ENCODE assay signal across 30 cellular contexts in genomic region chr16:75702247-75702646, GRCh38. TPM values are rescaled to one million over a fixed set of nuclear protein-coding genes. Genes with fewer than 3 reads are reported as not detected.
DNase-seq lines count a peak whose midpoint lies in the region; ATAC-seq, FAIRE-seq and TF ChIP-seq lines count a peak whose summit lies in the region.
"Had no signal": no experiment of that assay in that cellular context is flagged by ENCODE, and none has a peak within 500 bp of the region (broad histone marks: within the 10 kb centered on the region; RNA-seq: fewer than 3 reads in every experiment).

No MANE protein-coding gene starts in this region.

- no peaks in the 10 kb centered on the region for H3K27me3 ChIP-seq in bronchial epithelial cell (ENCODE audit: control insufficient read depth, insufficient read depth, low read length)
- no peaks in the 10 kb centered on the region for H3K27me3 ChIP-seq in mesendoderm (ENCODE audit: insufficient read depth, low read length, poor library complexity)
- H3K27me3 ChIP-seq: sigmoid colon had no signal

- DNase-seq in HUDEP-2 (lab: John Stamatoyannopoulos, UW; ENCODE audit: unreplicated experiment in 76 of 76) (peak in 55 of 76 experiments; percentile 6 to 85 (median 50)), SK-MEL-5 (ENCODE audit: low read depth, low spot score) (peak; percentile 4), bronchial epithelial cell (ENCODE audit: low read depth) (peak; percentile 24), mesendoderm (peak; percentile 24), NCI-H1436 (lab: John Stamatoyannopoulos, UW) (no peak), COLO829 (ENCODE audit: low spot score) (no peak)
- DNase-seq: activated CD4-positive, alpha-beta T cell treated with anti-CD3 and anti-CD28 coated beads, Interleukin-2, amount 10 ng/mL, durations not matched to agents 24 days and 14 days; activated gamma-delta T cell treated with Interleukin-2 at 50 U/mL for 16 hours; activated naive CD8-positive, alpha-beta T cell treated with anti-CD3 and anti-CD28 coated beads, Interleukin-2, amount 50 U/mL, for 24 hours; activated T-cell treated with anti-CD3 and anti-CD28 coated beads, Interleukin-2, amount 50 U/mL, for 24 hours; C1 segment of cervical spinal cord; cerebellar nuclear complex; DMS79; left colon; mesenchymal stem cell; NCI-H1105 treated with DMSO at 0.1 percent for 48 hours; NCI-H2029; NCI-H345; sigmoid colon; stimulated activated CD4-positive, alpha-beta T cell treated with anti-CD3 and anti-CD28 coated beads, Interleukin-15, amount 100 ng/mL, for 24 hours; T-helper 17 cell had no signal

- H3K4ac ChIP-seq in mesendoderm (ENCODE audit: low read depth, low read length), result no peak overlapping the region

- no peak overlapping the region for H2BK15ac ChIP-seq in mesendoderm (replicated peaks; ENCODE audit: low read depth)

- H4K8ac ChIP-seq in mesendoderm (ENCODE audit: low read depth, low read length), result no peak overlapping the region

- no peak for TF ChIP-seq CTCF in bronchial epithelial cell (IDR thresholded peaks at IDR 0.05; ENCODE audit: insufficient read depth, low read length, severe bottlenecking)

- H3K23ac ChIP-seq in mesendoderm (ENCODE audit: low read length), result no peak overlapping the region

- no peak for FAIRE-seq in bronchial epithelial cell (lab: Jason Lieb, UNC)
- FAIRE-seq: urothelium cell line had no signal

- no peak overlapping the region for H2BK120ac ChIP-seq in mesendoderm (ENCODE audit: low read depth, low read length)

- H3K27ac ChIP-seq in mesendoderm (ENCODE audit: low read depth, low read length), result no peak overlapping the region
- H3K27ac ChIP-seq: prostate gland, sigmoid colon, SK-N-MC, thoracic aorta, VCaP had no signal

- no peaks in the 10 kb centered on the region for H3K79me2 ChIP-seq in mesendoderm (ENCODE audit: control insufficient read depth, insufficient read depth, low read length)

- H2AK5ac ChIP-seq in mesendoderm (ENCODE audit: low read length), result no peak overlapping the region

- no peak overlapping the region for H4K5ac ChIP-seq in mesendoderm (ENCODE audit: low read length)

- no peaks in the 10 kb centered on the region for H3K4me1 ChIP-seq in mesendoderm (ENCODE audit: control insufficient read depth, low read depth, low read length)
- H3K4me1 ChIP-seq: prostate gland, sigmoid colon had no signal

- H3K36me3 ChIP-seq in bronchial epithelial cell (ENCODE audit: control insufficient read depth, insufficient read depth, low read length) (no peaks in the 10 kb centered on the region), mesendoderm (ENCODE audit: control insufficient read depth, insufficient read depth, low read length) (no peaks in the 10 kb centered on the region)
- H3K36me3 ChIP-seq: prostate gland, sigmoid colon, thoracic aorta had no signal

- H3K79me1 ChIP-seq in mesendoderm (ENCODE audit: low read length), result no peaks in the 10 kb centered on the region

- H3K4me3 ChIP-seq in bronchial epithelial cell (ENCODE audit: low read depth, low read length) (no peak overlapping the region), mesendoderm (ENCODE audit: low read length) (no peak overlapping the region)
- H3K4me3 ChIP-seq: prostate gland, sigmoid colon, SK-N-MC, thoracic aorta had no signal

- ATAC-seq in GM19395 (IDR thresholded peaks at IDR 0.05; ENCODE audit: unreplicated experiment), result no peak
- ATAC-seq: activated naive CD8-positive, alpha-beta T cell treated with anti-CD3 and anti-CD28 coated beads, Interleukin-2, amount 50 U/mL, for 24 hours; left colon; T-helper 17 cell had no signal

- no peak overlapping the region for H3K18ac ChIP-seq in mesendoderm (ENCODE audit: low read length)

- no CpG with 5 or more reads among the region's 2 CpGs for WGBS in mesendoderm (ENCODE audit: extremely low coverage, insufficient coverage, low lambda C conversion rate)

- no peak overlapping the region for H3K9ac ChIP-seq in mesendoderm (ENCODE audit: low read length)

- no peak overlapping the region for H3K56ac ChIP-seq in mesendoderm (ENCODE audit: low read length)

- in situ Hi-C loops in SK-MEL-5 (cut with HindIII; ENCODE audit: low pct_unique_long_range_greater_than_20kb, low sequenced_read_pairs), result no loop called here

- H3K4me2 ChIP-seq in mesendoderm (ENCODE audit: low read length), result no peak overlapping the region

- H2BK5ac ChIP-seq in mesendoderm (ENCODE audit: low read length), result no peak overlapping the region

RNA-seq across cellular contexts. Expression of gene DUXB, which starts 1.0 kb away (rescaled TPM):
- total RNA-seq in SK-MEL-5 (2014; rRNA removed; shearing (Covaris generic)), result not detected in 2 replicates
- polyA plus RNA-seq in SK-MEL-5 (2015; cell fraction: cytosol; rRNA removed), result not detected in 2 replicates
- polyA plus RNA-seq in SK-MEL-5 (2015; cell fraction: nucleus; rRNA removed), result not detected in 2 replicates
- not detected in 2 replicates for total RNA-seq in bronchial epithelial cell
- 0.03 TPM for polyA plus RNA-seq in mesendoderm (2013, experiment 1 of 2)
- not detected for polyA plus RNA-seq in mesendoderm (2013, experiment 2 of 2)
- total RNA-seq: activated CD4-positive, alpha-beta T cell treated with anti-CD3 and anti-CD28 coated beads, Interleukin-2, amount 10 ng/mL, durations not matched to agents 24 days and 14 days; dermis microvascular lymphatic vessel endothelial cell; left colon; myocyte; prostate gland; RPMI7951; sigmoid colon; T-helper 17 cell; thoracic aorta had no signal
- polyA plus RNA-seq: sigmoid colon had no signal

RNA-seq across cellular contexts. Expression of gene CPHXL, which starts 24.0 kb away (rescaled TPM):
- total RNA-seq in SK-MEL-5 (2014; rRNA removed; shearing (Covaris generic)), result not detected in 2 replicates
- polyA plus RNA-seq in SK-MEL-5 (2015; cell fraction: cytosol; rRNA removed), result not detected in 2 replicates
- not detected in 2 replicates for polyA plus RNA-seq in SK-MEL-5 (2015; cell fraction: nucleus; rRNA removed)
- total RNA-seq in bronchial epithelial cell, result not detected in 2 replicates
- polyA plus RNA-seq in mesendoderm (2013, experiment 1 of 2), result not detected
- not detected for polyA plus RNA-seq in mesendoderm (2013, experiment 2 of 2)
- total RNA-seq: activated CD4-positive, alpha-beta T cell treated with anti-CD3 and anti-CD28 coated beads, Interleukin-2, amount 10 ng/mL, durations not matched to agents 24 days and 14 days; dermis microvascular lymphatic vessel endothelial cell; left colon; myocyte; prostate gland; RPMI7951; sigmoid colon; T-helper 17 cell; thoracic aorta had no signal
- polyA plus RNA-seq: sigmoid colon had no signal

RNA-seq across cellular contexts. Expression of gene CPHXL2, which starts 25.4 kb away (rescaled TPM):
- not detected in 2 replicates for total RNA-seq in SK-MEL-5 (2014; rRNA removed; shearing (Covaris generic))
- polyA plus RNA-seq in SK-MEL-5 (2015; cell fraction: cytosol; rRNA removed), result not detected in 2 replicates
- not detected in 2 replicates for polyA plus RNA-seq in SK-MEL-5 (2015; cell fraction: nucleus; rRNA removed)
- not detected in 2 replicates for total RNA-seq in bronchial epithelial cell
- not detected for polyA plus RNA-seq in mesendoderm (2013, experiment 1 of 2)
- polyA plus RNA-seq in mesendoderm (2013, experiment 2 of 2), result not detected
- total RNA-seq: activated CD4-positive, alpha-beta T cell treated with anti-CD3 and anti-CD28 coated beads, Interleukin-2, amount 10 ng/mL, durations not matched to agents 24 days and 14 days; dermis microvascular lymphatic vessel endothelial cell; left colon; myocyte; prostate gland; RPMI7951; sigmoid colon; T-helper 17 cell; thoracic aorta had no signal
- polyA plus RNA-seq: sigmoid colon had no signal

RNA-seq across cellular contexts. Expression of gene TERF2IP, which starts 54.7 kb away (rescaled TPM):
- 36.3 and 41.9 TPM in 2 replicates for total RNA-seq in SK-MEL-5 (2014; rRNA removed; shearing (Covaris generic))
- 53.3 and 69.3 TPM in 2 replicates for polyA plus RNA-seq in SK-MEL-5 (2015; cell fraction: cytosol; rRNA removed)
- 24.1 and 25.7 TPM in 2 replicates for polyA plus RNA-seq in SK-MEL-5 (2015; cell fraction: nucleus; rRNA removed)
- 21.6 and 24.6 TPM in 2 replicates for total RNA-seq in bronchial epithelial cell
- 12.2 TPM for polyA plus RNA-seq in mesendoderm (2013, experiment 1 of 2)
- 11.7 TPM for polyA plus RNA-seq in mesendoderm (2013, experiment 2 of 2)

RNA-seq across cellular contexts. Expression of gene KARS1, which starts 54.8 kb away (rescaled TPM):
- 230 and 243 TPM in 2 replicates for total RNA-seq in SK-MEL-5 (2014; rRNA removed; shearing (Covaris generic))
- 152 and 155 TPM in 2 replicates for polyA plus RNA-seq in SK-MEL-5 (2015; cell fraction: cytosol; rRNA removed)
- polyA plus RNA-seq in SK-MEL-5 (2015; cell fraction: nucleus; rRNA removed), result 45.3 and 62.1 TPM in 2 replicates
- 123 and 210 TPM in 2 replicates for total RNA-seq in bronchial epithelial cell
- 182 TPM for polyA plus RNA-seq in mesendoderm (2013, experiment 1 of 2)
- polyA plus RNA-seq in mesendoderm (2013, experiment 2 of 2), result 183 TPM

Comparison
In these comparisons a context has a peak if more than half of its experiments do, and no peak if none do; other contexts are left out.
1. DNase-seq: peak in HUDEP-2 (55 of 76), SK-MEL-5 (single experiment), bronchial epithelial cell (single experiment) and mesendoderm (single experiment); none in NCI-H1436 (single experiment) and COLO829 (single experiment).